14 cellular contexts compared by ENCODE assay signal in genomic region chr20:10652660-10653191, GRCh38. TPM values are rescaled to one million over a fixed set of nuclear protein-coding genes. Genes with fewer than 3 reads are reported as not detected.
A peak's percentile ranks its signal among the peaks of the same experiment; 100 is the strongest.
DNase-seq lines count a peak whose midpoint lies in the region; ATAC-seq and TF ChIP-seq lines count a peak whose summit lies in the region.
"Had no signal": no experiment of that assay in that cellular context is flagged by ENCODE, and none has a peak within 500 bp of the region (broad histone marks: within the 10 kb centered on the region; RNA-seq: fewer than 3 reads in every experiment).

No MANE protein-coding gene starts in this region.

- H3K4me3 ChIP-seq in adipocyte (ENCODE audit: low read length) (peak overlapping the region; percentile 38), fibroblast of the aortic adventitia (ENCODE audit: low read depth, low read length) (peak overlapping the region; percentile 46), thoracic aorta (peak overlapping the region; percentile 58), BE2C (ENCODE audit: low read depth, low read length) (no peak overlapping the region)
- no peak overlapping the region for H3K4me3 ChIP-seq in CD8-positive, alpha-beta memory T cell (ENCODE audit: low read length)

- peak overlapping the region; percentile 98 to 100 for H3K27ac ChIP-seq in thoracic aorta
- no peak overlapping the region for H3K27ac ChIP-seq in CD8-positive, alpha-beta memory T cell (ENCODE audit: low read depth, low read length)

- peak overlapping the region; percentile 82 to 96 (median 83) for H3K27ac Mint-ChIP-seq in nephron
- no peak overlapping the region for H3K27ac Mint-ChIP-seq in CD8-positive, alpha-beta memory T cell
- H3K27ac Mint-ChIP-seq: activated naive CD8-positive, alpha-beta T cell; CD4-positive, CD25-positive, alpha-beta regulatory T cell; stimulated activated memory B cell treated with anti-CD40 and anti-IgM and Interleukin-4, amounts not matched to agents 10 μg/mL and 1 μg/mL and 100 μg/mL, for 72 hours had no signal

- H3K4me3 Mint-ChIP-seq in nephron: peak overlapping the region; percentile 60 to 68 (median 63)
- no peak overlapping the region for H3K4me3 Mint-ChIP-seq in CD8-positive, alpha-beta memory T cell
- H3K4me3 Mint-ChIP-seq: activated naive CD8-positive, alpha-beta T cell; CD4-positive, CD25-positive, alpha-beta regulatory T cell; naive thymus-derived CD8-positive, alpha-beta T cell; stimulated activated memory B cell treated with anti-CD40 and anti-IgM and Interleukin-4, amounts not matched to agents 10 μg/mL and 1 μg/mL and 100 μg/mL, for 72 hours had no signal

- DNase-seq in adipocyte (ENCODE audit: low read depth): no peak
- DNase-seq in fibroblast of the aortic adventitia (ENCODE audit: low read depth): no peak
- no peak for DNase-seq in thoracic aorta (ENCODE audit: low spot score)
- no peak for DNase-seq in amygdala (lab: John Stamatoyannopoulos, UW)
- no peak for DNase-seq in NOMO-1 treated with dmso at 0.1 percent for 144 hours (lab: John Stamatoyannopoulos, UW; ENCODE audit: unreplicated experiment)
- no peak for DNase-seq in BE2C
- DNase-seq in CD8-positive, alpha-beta memory T cell: no peak
- DNase-seq: CD4-positive, CD25-positive, alpha-beta regulatory T cell; effector CD8-positive, alpha-beta T cell; naive thymus-derived CD8-positive, alpha-beta T cell; NCI-H2081 treated with DMSO at 0.1 percent for 48 hours had no signal

- TF ChIP-seq CTCF in fibroblast of the aortic adventitia (IDR thresholded peaks at IDR 0.05; ENCODE audit: insufficient read depth, low read length) (no peak), nephron (IDR thresholded peaks at IDR 0.05; ENCODE audit: unreplicated experiment in 3 of 3) (no peak), thoracic aorta (IDR thresholded peaks at IDR 0.05) (no peak), BE2C (IDR thresholded peaks at IDR 0.05; ENCODE audit: low read depth, low read length) (no peak)

- peaks cover 93% of the 10 kb centered on the region for H3K4me1 Mint-ChIP-seq in nephron
- H3K4me1 Mint-ChIP-seq in CD8-positive, alpha-beta memory T cell: no peaks in the 10 kb centered on the region
- H3K4me1 Mint-ChIP-seq: CD4-positive, CD25-positive, alpha-beta regulatory T cell; naive thymus-derived CD8-positive, alpha-beta T cell had no signal

- POLR2A ChIA-PET in CD8-positive, alpha-beta memory T cell (lab: Charles Lee): no interaction called here

- H3K36me3 ChIP-seq in adipocyte (ENCODE audit: control insufficient read depth, insufficient read depth, low read length, severe bottlenecking) (peaks cover 83% of the 10 kb centered on the region), thoracic aorta (peaks cover 46% of the 10 kb centered on the region), BE2C (no peaks in the 10 kb centered on the region)
- H3K36me3 ChIP-seq in CD8-positive, alpha-beta memory T cell (ENCODE audit: insufficient read depth, low read length): no peaks in the 10 kb centered on the region

- CTCF ChIA-PET in CD8-positive, alpha-beta memory T cell (lab: Charles Lee): interaction anchor here (1.7 kb wide), 1 partner anchor 14 kb away, joined by 3 read pairs; no protein-coding TSS in a partner anchor

- ATAC-seq in thoracic aorta (ENCODE audit: insufficient number of reproducible peaks, low FRiP score, low read depth): peak; percentile 19
- ATAC-seq: naive thymus-derived CD8-positive, alpha-beta T cell; stimulated activated memory B cell treated with anti-CD40 and anti-IgM and Interleukin-4, amounts not matched to agents 10 μg/mL and 1 μg/mL and 100 μg/mL, for 72 hours had no signal

- no peaks in the 10 kb centered on the region for H3K27me3 Mint-ChIP-seq in nephron (ENCODE audit: low read depth)
- peaks cover 11 to 54% of the 10 kb centered on the region in 2 donors for H3K27me3 Mint-ChIP-seq in CD8-positive, alpha-beta memory T cell

- H3K9ac ChIP-seq in adipocyte (ENCODE audit: low read length): no peak overlapping the region

- H3K4me1 ChIP-seq in adipocyte (ENCODE audit: control insufficient read depth, insufficient read depth, low read length) (peaks cover 27% of the 10 kb centered on the region), thoracic aorta (ENCODE audit: control insufficient read depth in 1 of 2, low read depth in 2 of 2) (peaks cover 62 to 97% of the 10 kb centered on the region in 2 donors), BE2C (peaks cover 19% of the 10 kb centered on the region)
- H3K4me1 ChIP-seq in CD8-positive, alpha-beta memory T cell (ENCODE audit: insufficient read depth, low read length): no peaks in the 10 kb centered on the region

- no peaks in the 10 kb centered on the region for H3K9me3 ChIP-seq in adipocyte (ENCODE audit: control insufficient read depth, low read length)
- no peaks in the 10 kb centered on the region for H3K9me3 ChIP-seq in thoracic aorta
- no peaks in the 10 kb centered on the region for H3K9me3 ChIP-seq in BE2C
- H3K9me3 ChIP-seq in CD8-positive, alpha-beta memory T cell (ENCODE audit: low read length): no peaks in the 10 kb centered on the region

- H3K9me3 Mint-ChIP-seq in nephron: no peaks in the 10 kb centered on the region
- H3K9me3 Mint-ChIP-seq in CD8-positive, alpha-beta memory T cell: no peaks in the 10 kb centered on the region
- H3K9me3 Mint-ChIP-seq: naive thymus-derived CD8-positive, alpha-beta T cell; stimulated activated memory B cell treated with anti-CD40 and anti-IgM and Interleukin-4, amounts not matched to agents 10 μg/mL and 1 μg/mL and 100 μg/mL, for 72 hours had no signal

- no peaks in the 10 kb centered on the region for H3K27me3 ChIP-seq in adipocyte (replicated peaks; ENCODE audit: control insufficient read depth, insufficient read depth, low read length)
- H3K27me3 ChIP-seq in thoracic aorta (replicated peaks; ENCODE audit: insufficient read depth): no peaks in the 10 kb centered on the region
- H3K27me3 ChIP-seq in BE2C: no peaks in the 10 kb centered on the region
- peaks cover 4% of the 10 kb centered on the region for H3K27me3 ChIP-seq in CD8-positive, alpha-beta memory T cell (ENCODE audit: insufficient read depth, low read length, poor library complexity, severe bottlenecking)

- H3K36me3 Mint-ChIP-seq in nephron (ENCODE audit: low read depth): peaks cover 74% of the 10 kb centered on the region
- no peaks in the 10 kb centered on the region for H3K36me3 Mint-ChIP-seq in CD8-positive, alpha-beta memory T cell
- H3K36me3 Mint-ChIP-seq: activated naive CD8-positive, alpha-beta T cell; CD4-positive, CD25-positive, alpha-beta regulatory T cell; naive thymus-derived CD8-positive, alpha-beta T cell; stimulated activated memory B cell treated with anti-CD40 and anti-IgM and Interleukin-4, amounts not matched to agents 10 μg/mL and 1 μg/mL and 100 μg/mL, for 72 hours had no signal

RNA-seq across cellular contexts. Expression of gene JAG1, which starts 21.1 kb away (rescaled TPM):
- total RNA-seq in fibroblast of the aortic adventitia (ENCODE audit: low replicate concordance) (39.2 and 46.7 TPM in 2 replicates), thoracic aorta (100 to 1,000 TPM; 237 to 253 TPM)
- 0.25 TPM for polyA plus RNA-seq in BE2C (2012; ENCODE audit: insufficient read depth, insufficient read length, low read depth)
- under 1 TPM; 0.11 to 0.24 TPM for total RNA-seq in CD8-positive, alpha-beta memory T cell
- polyA plus RNA-seq in CD8-positive, alpha-beta memory T cell: 0.24 TPM

Comparison
In these comparisons a context has a peak if more than half of its experiments do, and no peak if none do; other contexts are left out.
1. H3K4me3 ChIP-seq: peak in adipocyte (single experiment), fibroblast of the aortic adventitia (single experiment) and thoracic aorta (single experiment); none in BE2C (single experiment) and CD8-positive, alpha-beta memory T cell (single experiment).
2. H3K27ac Mint-ChIP-seq: peak in nephron (3 of 3); none in CD8-positive, alpha-beta memory T cell (0 of 8).
3. H3K4me3 Mint-ChIP-seq: peak in nephron (3 of 3); none in CD8-positive, alpha-beta memory T cell (0 of 7).
4. RNA of gene JAG1, which starts 21.1 kb away (total RNA-seq): 237 to 253 TPM in thoracic aorta and 39.2 to 46.7 TPM in fibroblast of the aortic adventitia; 0.11 to 0.24 TPM in CD8-positive, alpha-beta memory T cell; every median in the first group is over 10 times any median in the second.